ENCODE assay signal across 23 cellular contexts in genomic region chr4:4794421-4794820, GRCh38.
"Had no signal": no experiment of that assay in that cellular context is flagged by ENCODE, and none has a peak within 500 bp of the region (broad histone marks: within the 10 kb centered on the region; RNA-seq: fewer than 3 reads in every experiment).

No MANE protein-coding gene starts in this region.

- H3K4me3 ChIP-seq: colonic mucosa, esophagus muscularis mucosa, gastroesophageal sphincter, heart right ventricle, left lung, lower lobe of right lung, mucosa of descending colon had no signal

- H3K27me3 ChIP-seq: colonic mucosa, esophagus muscularis mucosa, foreskin keratinocyte, gastroesophageal sphincter had no signal

- H3K27ac ChIP-seq: colonic mucosa, epithelial cell of prostate, esophagus muscularis mucosa, foreskin keratinocyte, gastroesophageal sphincter, heart right ventricle, left lung, lower lobe of right lung had no signal

- H3K36me3 ChIP-seq: colonic mucosa, esophagus muscularis mucosa, gastroesophageal sphincter, heart right ventricle, left lung, lower lobe of right lung had no signal

- H3K9me3 ChIP-seq: colonic mucosa, esophagus muscularis mucosa, mucosa of descending colon had no signal

- DNase-seq: colonic mucosa; cortex of kidney; effector CD8-positive, alpha-beta T cell; effector memory CD8-positive, alpha-beta T cell; endodermal cell; erythroblast; foreskin keratinocyte; glutamatergic neuron; head of caudate nucleus; heart right ventricle; hippocampal formation; left cardiac atrium; left lung; left ventricle myocardium superior; lower lobe of right lung; mesenchymal stem cell; mucosa of descending colon; naive B cell had no signal

- H3K4me3 Mint-ChIP-seq: dendritic cell treated with granulocyte-macrophage colony-stimulating factor and Interleukin-4, amounts not matched to agents 40 ng/mL and 50 ng/mL, for 4 days; effector memory CD8-positive, alpha-beta T cell; endodermal cell; mesothelial cell of epicardium; naive B cell had no signal

- H3K4me1 Mint-ChIP-seq: endodermal cell had no signal

- ATAC-seq: effector memory CD8-positive, alpha-beta T cell; foreskin keratinocyte; gastroesophageal sphincter; heart right ventricle; left cardiac atrium; left lung; left ventricle myocardium superior; lower lobe of right lung; mucosa of descending colon had no signal

- H3K4me1 ChIP-seq: colonic mucosa, esophagus muscularis mucosa, foreskin keratinocyte, gastroesophageal sphincter, heart right ventricle, left lung, lower lobe of right lung had no signal

- H3K27ac Mint-ChIP-seq: dendritic cell treated with granulocyte-macrophage colony-stimulating factor and Interleukin-4, amounts not matched to agents 40 ng/mL and 50 ng/mL, for 4 days; effector memory CD8-positive, alpha-beta T cell; endodermal cell; mesothelial cell of epicardium had no signal
